In genomic region chr2:238888781-238889180, GRCh38 we compare ENCODE assay signal across 33 cellular contexts. TPM values are rescaled to one million over a fixed set of nuclear protein-coding genes. Genes with fewer than 3 reads are reported as not detected.
"Had no signal": no experiment of that assay in that cellular context is flagged by ENCODE, and none has a peak within 500 bp of the region (broad histone marks: within the 10 kb centered on the region; RNA-seq: fewer than 3 reads in every experiment).

No MANE protein-coding gene starts in this region.

- H3K27me3 ChIP-seq: adrenal gland, ascending aorta, cardiac muscle cell had no signal

- H3K27ac ChIP-seq: adrenal gland, ascending aorta, cardiac muscle cell, VCaP had no signal

- DNase-seq: activated B cell treated with CpG ODN at 0.5 μM for 24 hours; activated CD4-positive, alpha-beta memory T cell treated with anti-CD3 and anti-CD28 coated beads for 36 hours; activated CD4-positive, alpha-beta T cell treated with anti-CD3 and anti-CD28 coated beads for 4 hours; activated CD4-positive, alpha-beta T cell treated with anti-CD3 and anti-CD28 coated beads, Interleukin-2, amount 10 ng/mL, durations not matched to agents 24 days and 14 days; activated CD4-positive, alpha-beta T cell treated with anti-CD3 and anti-CD28 coated beads, Interleukin-2, amount 50 U/mL, for 1 hour; activated CD4-positive, alpha-beta T cell treated with anti-CD3 and anti-CD28 coated beads, Interleukin-2, amount 50 U/mL, for 4 hours; activated CD4-positive, CD25-positive, alpha-beta regulatory T cell treated with anti-CD3 and anti-CD28 coated beads, Interleukin-2, amount 50 U/mL, for 72 hours; activated CD8-positive, alpha-beta memory T cell treated with anti-CD3 and anti-CD28 coated beads, Interleukin-2, amount 50 U/mL, for 4 hours; activated CD8-positive, alpha-beta T cell treated with anti-CD3 and anti-CD28 coated beads for 36 hours; activated effector memory CD4-positive, alpha-beta T cell treated with anti-CD3 and anti-CD28 coated beads, Interleukin-2, amount 50 U/mL, for 16 hours; activated gamma-delta T cell treated with Interleukin-2 at 50 U/mL for 16 hours; activated naive CD4-positive, alpha-beta T cell; activated naive CD4-positive, alpha-beta T cell treated with anti-CD3 and anti-CD28 coated beads for 36 hours; activated naive CD4-positive, alpha-beta T cell treated with anti-CD3 and anti-CD28 coated beads, Interleukin-2, amount 50 U/mL, for 16 hours; activated naive CD8-positive, alpha-beta T cell treated with anti-CD3 and anti-CD28 coated beads for 36 hours; activated T-cell treated with anti-CD3 and anti-CD28 coated beads for 4 hours; activated T-cell treated with anti-CD3 and anti-CD28 coated beads, Interleukin-2, amount 50 U/mL, for 1 hour; activated T-cell treated with anti-CD3 and anti-CD28 coated beads, Interleukin-2, amount 50 U/mL, for 4 hours; activated T-cell treated with anti-CD3 and anti-CD28 coated beads, Interleukin-2, amount 50 U/mL, for 72 hours; adrenal gland; amniotic stem cell; anterior cingulate cortex; caudate nucleus; cerebellar nuclear complex; T-helper 2 cell; T-helper 9 cell had no signal

- H3K4me3 ChIP-seq: adrenal gland, ascending aorta, cardiac muscle cell had no signal

- H3K36me3 ChIP-seq: adrenal gland, ascending aorta, cardiac muscle cell had no signal

- H3K4me1 ChIP-seq: adrenal gland, ascending aorta had no signal

- H3K9me3 ChIP-seq: adrenal gland, ascending aorta had no signal

RNA-seq across cellular contexts. Expression of gene TWIST2, which starts 40.9 kb away (rescaled TPM):
- total RNA-seq: activated B cell treated with CpG ODN at 0.5 μM for 24 hours; activated CD4-positive, alpha-beta memory T cell treated with anti-CD3 and anti-CD28 coated beads for 36 hours; activated CD4-positive, alpha-beta T cell treated with anti-CD3 and anti-CD28 coated beads, Interleukin-2, amount 10 ng/mL, durations not matched to agents 24 days and 14 days; activated CD8-positive, alpha-beta memory T cell treated with anti-CD3 and anti-CD28 coated beads for 36 hours; activated CD8-positive, alpha-beta T cell treated with anti-CD3 and anti-CD28 coated beads for 36 hours; activated naive CD4-positive, alpha-beta T cell treated with anti-CD3 and anti-CD28 coated beads for 36 hours; activated naive CD4-positive, alpha-beta T cell treated with anti-CD3 and anti-CD28 coated beads, Interleukin-2, amount 50 U/mL, for 72 hours; activated naive CD8-positive, alpha-beta T cell treated with anti-CD3 and anti-CD28 coated beads for 36 hours; activated T-cell treated with anti-CD3 and anti-CD28 coated beads, Interleukin-2, amount 50 U/mL, for 4 hours; activated T-cell treated with anti-CD3 and anti-CD28 coated beads, Interleukin-2, amount 50 U/mL, for 72 hours; activated T-helper 1 cell treated with anti-CD3 and anti-CD28 coated beads, Interleukin-12 subunit alpha, Interleukin-12 subunit beta, Interleukin-2, Interleukin-4 antibody, amounts not matched to agents 30 ng/mL and 10 ng/mL and 1 ng/mL, durations not matched to agents 14 hours and 24 hours and 36 hours; activated T-helper 17 cell treated with anti-CD3 and anti-CD28 coated beads, Interleukin-2, amount 50 U/mL, for 72 hours; cardiac muscle cell had no signal
- polyA plus RNA-seq: cardiac muscle cell had no signal
